ENCODE assay signal across 22 cellular contexts in genomic region chr11:1820463-1821325, GRCh38. TPM values are rescaled to one million over a fixed set of nuclear protein-coding genes. Genes with fewer than 3 reads are reported as not detected.
DNase-seq lines count a peak whose midpoint lies in the region; ATAC-seq and TF ChIP-seq lines count a peak whose summit lies in the region.
"Had no signal": no experiment of that assay in that cellular context is flagged by ENCODE, and none has a peak within 500 bp of the region (broad histone marks: within the 10 kb centered on the region; RNA-seq: fewer than 3 reads in every experiment).

No MANE protein-coding gene starts in this region.

- no peak overlapping the region for H3K4me3 ChIP-seq in fibroblast of pulmonary artery (replicated peaks; ENCODE audit: low read depth, low read length)
- H3K4me3 ChIP-seq: colonic mucosa, neural progenitor cell, Peyer's patch had no signal

- no peak for ATAC-seq in HG03342 (IDR thresholded peaks at IDR 0.05; ENCODE audit: unreplicated experiment)
- ATAC-seq in HG03045 (IDR thresholded peaks at IDR 0.05; ENCODE audit: unreplicated experiment) = no peak
- ATAC-seq: WTC11 had no signal

- no peak for TF ChIP-seq CTCF in fibroblast of pulmonary artery (IDR thresholded peaks at IDR 0.05; ENCODE audit: low read length, missing control alignments)

- peak; percentile 71 for DNase-seq in GM03348 (ENCODE audit: low spot score)
- DNase-seq in astrocyte of the hippocampus (ENCODE audit: low read depth, low spot score) = peak; percentile 83
- DNase-seq in fibroblast of pulmonary artery (ENCODE audit: low read depth) = peak; percentile 33
- DNase-seq in renal cortical epithelial cell (ENCODE audit: low read depth) = peak; percentile 16
- no peak for DNase-seq in OCI-M1 (lab: John Stamatoyannopoulos, UW)
- DNase-seq in NCI-H2107 treated with DMSO at 0.1 percent for 48 hours (lab: John Stamatoyannopoulos, UW; ENCODE audit: unreplicated experiment) = no peak
- DNase-seq: activated CD4-positive, alpha-beta memory T cell treated with anti-CD3 and anti-CD28 coated beads for 36 hours; activated naive CD4-positive, alpha-beta T cell treated with Interleukin-2 at 50 U/mL for 16 hours; anterior cingulate cortex; colonic mucosa; foreskin melanocyte; hypothalamus; kidney glomerular epithelial cell; NCI-H1694; retina had no signal

RNA-seq across cellular contexts. Expression of gene SYT8, which starts 14.1 kb away (rescaled TPM):
- total RNA-seq in renal cortical epithelial cell = 0.05 TPM in 1 of 2 replicates, not detected in the other
- total RNA-seq: activated CD4-positive, alpha-beta memory T cell treated with anti-CD3 and anti-CD28 coated beads for 36 hours; Daoy; mononuclear cell had no signal

RNA-seq across cellular contexts. Expression of gene TNNI2, which starts 18.1 kb away (rescaled TPM):
- not detected in 2 replicates for total RNA-seq in renal cortical epithelial cell
- total RNA-seq: activated CD4-positive, alpha-beta memory T cell treated with anti-CD3 and anti-CD28 coated beads for 36 hours; Daoy; WTC11 had no signal

RNA-seq across cellular contexts. Expression of gene LSP1, which starts 32.2 kb away (rescaled TPM):
- total RNA-seq in renal cortical epithelial cell = not detected in 2 replicates

RNA-seq across cellular contexts. Expression of gene CTSD, which starts 57.0 kb away (rescaled TPM):
- 226 and 1,216 TPM in 2 replicates for total RNA-seq in renal cortical epithelial cell

Comparison
In these comparisons a context has a peak if more than half of its experiments do, and no peak if none do; other contexts are left out.
1. DNase-seq: peak in GM03348 (single experiment), astrocyte of the hippocampus (single experiment), fibroblast of pulmonary artery (single experiment) and renal cortical epithelial cell (single experiment); none in OCI-M1 (single experiment) and NCI-H2107 treated with DMSO at 0.1 percent for 48 hours (single experiment).